In genomic region chr11:47454251-47454650, GRCh38 we compare ENCODE assay signal across 8 cellular contexts. TPM values are rescaled to one million over a fixed set of nuclear protein-coding genes. Genes with fewer than 3 reads are reported as not detected.
DNase-seq lines count a peak whose midpoint lies in the region; FAIRE-seq and TF ChIP-seq lines count a peak whose summit lies in the region.
"Not testable (repeated sequence)": the region's sequence is repeated elsewhere in the genome, so short reads cannot be mapped to it uniquely, and the experiment has no call there.

No MANE protein-coding gene starts in this region.

- H3K27me3 ChIP-seq in spleen (replicated peaks in 1 of 7) = not testable (repeated sequence)

- in situ Hi-C loops in GM13977 (cut with MboI; ENCODE audit: low pct_unique_long_range_greater_than_20kb, low sequenced_read_pairs, unreplicated experiment) = not testable (repeated sequence)

- H3K4me1 ChIP-seq in spleen = peaks cover 0 to 15% (median 5%) of the 10 kb centered on the region in 6 donors

- peak; percentile 34 for FAIRE-seq in A204.1 (lab: Jason Lieb, UNC)

- not testable (repeated sequence) for H3K9me3 ChIP-seq in spleen

- peak; percentile 82 for TF ChIP-seq CTCF in GM13977 (IDR thresholded peaks at IDR 0.05; ENCODE audit: extremely low read depth, insufficient read depth, missing control alignments)
- peak; percentile 58 to 87 (median 76) for TF ChIP-seq CTCF in spleen (IDR thresholded peaks at IDR 0.05 in 8 of 11, conservative IDR thresholded peaks at IDR 0.05 in 3 of 11)

- DNase-seq in GM13977 (ENCODE audit: low spot score) = peak; percentile 84
- peak in 70 of 76 experiments; percentile 3 to 80 (median 52) for DNase-seq in HUDEP-2 (lab: John Stamatoyannopoulos, UW; ENCODE audit: unreplicated experiment in 76 of 76)
- peak; percentile 80 for DNase-seq in NCI-H82 (lab: John Stamatoyannopoulos, UW)
- DNase-seq in activated CD4-positive, alpha-beta T cell treated with anti-CD3 and anti-CD28 coated beads for 4 hours = peak; percentile 55 to 66
- peak in 44 of 61 donors; percentile 11 to 86 (median 41) for DNase-seq in caudate nucleus (lab: John Stamatoyannopoulos, UW)
- peak; percentile 78 for DNase-seq in inferior parietal cortex (ENCODE audit: extremely low spot score)
- DNase-seq in spleen = peak; percentile 82

- H3K4me3 ChIP-seq in spleen = not testable (repeated sequence)

- H3K27ac ChIP-seq in caudate nucleus (ENCODE audit: low read depth, low read length) = peak overlapping the region; percentile 48
- not testable (repeated sequence) for H3K27ac ChIP-seq in spleen

- TF ChIP-seq POLR2A in spleen (IDR thresholded peaks at IDR 0.05) = not testable (repeated sequence)

- intact Hi-C loops in spleen (cut with DNase I; ENCODE audit: low total_unique reads) = not testable (repeated sequence)

- 16 to 21% (median 16%) methylated on average over 6 to 7 of the region's 7 CpGs for WGBS in spleen, 5 donors

- H3K36me3 ChIP-seq in spleen = peaks cover 0 to 10% (median 3%) of the 10 kb centered on the region in 6 donors

RNA-seq across cellular contexts. Expression of gene RAPSN, which starts 5.3 kb away (rescaled TPM):
- total RNA-seq in spleen = 1 to 10 TPM in 3 of 7 donors, under 1 TPM in 2, not detected in 2; 0.42 to 1.6 (median 1.2) TPM
- 1 to 10 TPM in 1 of 3 donors, under 1 TPM in 2; 0.53 to 1.5 (median 0.74) TPM for polyA plus RNA-seq in spleen

RNA-seq across cellular contexts. Expression of gene PSMC3, which starts 28.0 kb away (rescaled TPM):
- 10 to 100 TPM; 59.7 to 80.8 (median 66.4) TPM for total RNA-seq in spleen
- 100 to 1,000 TPM in 1 of 3 donors, 10 to 100 TPM in 2; 64.3 to 105 (median 90.0) TPM for polyA plus RNA-seq in spleen

RNA-seq across cellular contexts. Expression of gene SLC39A13, which starts 45.9 kb away (rescaled TPM):
- total RNA-seq in spleen = 10 to 100 TPM; 26.3 to 48.4 (median 43.2) TPM
- polyA plus RNA-seq in spleen = 10 to 100 TPM; 21.7 to 40.2 (median 26.0) TPM
